8 cellular contexts compared by ENCODE assay signal in genomic region chr15:31128919-31129768, GRCh38. TPM values are rescaled to one million over a fixed set of nuclear protein-coding genes. Genes with fewer than 3 reads are reported as not detected.
DNase-seq lines count a peak whose midpoint lies in the region; ATAC-seq, FAIRE-seq and TF ChIP-seq lines count a peak whose summit lies in the region.

No MANE protein-coding gene starts in this region.

- intact Hi-C loops in lower leg skin (cut with DNase I; ENCODE audit: low total_unique reads), result loop anchor here (5.0 kb wide), 1 partner anchor 232 kb away; no protein-coding TSS in a partner anchor

- no peak overlapping the region for H3K4me3 ChIP-seq in AG09309 (ENCODE audit: control insufficient read depth, low read depth, low read length)
- no peak overlapping the region for H3K4me3 ChIP-seq in lower leg skin (ENCODE audit: low read depth, poor library complexity, severe bottlenecking)

- no peak for TF ChIP-seq POLR2A in lower leg skin (IDR thresholded peaks at IDR 0.05)

- TF ChIP-seq CTCF in AG09309 (IDR thresholded peaks at IDR 0.05; ENCODE audit: control insufficient read depth, insufficient read depth, low read depth, low read length, missing control alignments), result peak; percentile 99
- TF ChIP-seq CTCF in lower leg skin (IDR thresholded peaks at IDR 0.05), result no peak

- peak; percentile 75 for FAIRE-seq in GM19239 (lab: Jason Lieb, UNC)

- WGBS in lower leg skin, 2 donors, result 25% methylated on average over 19 of the region's 19 CpGs

- DNase-seq in AG09309 (ENCODE audit: low read depth) (no peak), GM19239 (ENCODE audit: insufficient read length, low spot score) (peak; percentile 52), NCI-H2196 treated with DMSO at 0.1 percent for 48 hours (lab: John Stamatoyannopoulos, UW; ENCODE audit: unreplicated experiment) (peak; percentile 2), dedifferentiated amniotic fluid mesenchymal stem cell (ENCODE audit: extremely low spot score) (peak; percentile 45), lower leg skin (ENCODE audit: low spot score in 2 of 2) (peak; percentile 59 to 96)
- peak; percentile 69 to 73 for DNase-seq in activated CD4-positive, alpha-beta T cell treated with anti-CD3 and anti-CD28 coated beads, Interleukin-2, amount 50 U/mL, for 4 hours
- DNase-seq in stimulated activated CD4-positive, alpha-beta T cell treated with anti-CD3 and anti-CD28 coated beads, TNF-alpha, amount 100 ng/mL, for 1 hour (ENCODE audit: low read depth in 3 of 3, low spot score in 1 of 3), result peak; percentile 10 to 77 (median 58)

- no peak for ATAC-seq in GM21619 (IDR thresholded peaks at IDR 0.05; ENCODE audit: unreplicated experiment)

RNA-seq across cellular contexts. Expression of gene TRPM1, which starts 27.6 kb away (rescaled TPM):
- total RNA-seq in lower leg skin, result 10 to 100 TPM in 1 of 4 donors, 1 to 10 TPM in 3; 1.3 to 18.3 (median 8.3) TPM
